ENCODE assay signal across 10 cellular contexts in the genomic region with DNA sequence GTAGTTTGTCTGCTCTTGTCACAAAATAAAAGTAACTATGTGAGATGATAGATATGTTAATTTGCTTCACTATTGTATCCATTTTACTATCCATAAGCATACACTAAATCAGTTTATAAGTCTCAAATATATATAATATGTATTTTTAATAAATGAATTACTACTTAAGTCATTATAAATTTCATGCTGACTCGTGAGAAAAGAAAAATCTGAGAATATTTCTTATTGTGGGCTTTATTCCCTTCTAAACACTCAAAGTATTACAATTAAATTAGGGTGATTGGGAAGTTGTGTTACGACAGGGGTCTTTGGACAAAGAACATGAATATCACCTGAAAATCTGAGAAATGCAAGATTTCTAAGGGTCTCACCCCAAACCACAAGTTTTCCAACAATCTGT. TPM values are rescaled to one million over a fixed set of nuclear protein-coding genes. Genes with fewer than 3 reads are reported as not detected.
"Had no signal": no experiment of that assay in that cellular context is flagged by ENCODE, and none has a peak within 500 bp of the region (broad histone marks: within the 10 kb centered on the region; RNA-seq: fewer than 3 reads in every experiment).

No MANE protein-coding gene starts in this region.

- ATAC-seq: GM23338 had no signal

- H3K4me3 ChIP-seq: GM23338 had no signal

- FAIRE-seq: H1, H54, HTR-8/SVneo had no signal

- H3K27ac ChIP-seq: KMS-11 had no signal

- H2AFZ ChIP-seq: GM23338 had no signal

- H3K4me2 ChIP-seq: GM23338, KMS-11 had no signal

- DNase-seq: H9, HCEC 1CT, Karpas-422, KBM-7 had no signal

- H3K9ac ChIP-seq: KMS-11 had no signal

RNA-seq across cellular contexts. Expression of a gene that starts 48.7 kb away (rescaled TPM):
- total RNA-seq: HT-29 had no signal
